Comparison of ENCODE assay signal across 14 cellular contexts in the genomic region with DNA sequence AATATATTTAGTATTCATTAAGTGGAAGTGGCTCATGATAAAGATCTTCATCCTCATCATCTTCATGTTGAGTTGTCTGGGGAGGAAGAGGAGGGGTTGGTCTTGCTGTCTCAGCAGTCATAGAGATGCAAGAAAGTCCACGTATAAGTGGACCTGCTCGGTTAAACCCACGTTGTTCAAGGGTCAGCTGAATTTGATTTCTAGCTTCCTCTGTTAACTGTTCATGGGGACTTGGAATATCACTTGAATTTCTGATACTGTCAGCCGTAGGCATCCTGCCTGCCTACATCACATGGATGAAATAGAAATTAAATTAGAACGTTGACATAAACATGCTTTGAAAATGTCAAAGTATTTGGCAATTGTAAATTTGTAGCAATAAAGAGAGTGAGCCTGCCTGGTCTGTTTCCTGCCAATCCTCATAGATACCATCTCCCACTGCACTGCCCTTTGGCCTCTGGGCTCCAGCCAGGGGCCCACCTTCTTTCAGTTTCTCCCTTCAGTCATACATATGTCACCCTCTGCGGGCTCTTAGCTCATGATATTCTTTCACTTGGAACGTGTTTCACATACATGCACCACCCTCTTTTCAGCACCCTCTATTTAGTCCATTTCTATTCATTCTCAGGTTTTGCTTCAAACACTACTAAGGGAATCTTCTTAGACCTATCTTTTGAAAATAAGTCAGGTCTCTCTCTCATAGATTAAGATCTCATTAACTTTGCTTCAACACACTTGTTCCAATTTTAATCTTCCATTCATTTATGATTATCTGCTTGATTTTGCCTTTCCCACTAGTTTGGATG.
"Had no signal": no experiment of that assay in that cellular context is flagged by ENCODE, and none has a peak within 500 bp of the region (broad histone marks: within the 10 kb centered on the region; RNA-seq: fewer than 3 reads in every experiment).

No MANE protein-coding gene starts in this region.

- ATAC-seq: naive thymus-derived CD8-positive, alpha-beta T cell; pancreas had no signal

- H3K9me3 ChIP-seq: pancreas, tibial nerve, vagina had no signal

- H3K4me3 ChIP-seq: left ventricle myocardium inferior, pancreas, tibial nerve, vagina had no signal

- H3K27me3 ChIP-seq: brain microvascular endothelial cell, pancreas, tibial nerve, vagina had no signal

- H3K4me1 ChIP-seq: left ventricle myocardium inferior, pancreas, tibial nerve, vagina had no signal

- H3K27ac ChIP-seq: brain microvascular endothelial cell, left ventricle myocardium inferior, pancreas, tibial nerve, vagina had no signal

- FAIRE-seq: frontal cortex, pancreas had no signal

- DNase-seq: activated CD4-positive, alpha-beta T cell treated with anti-CD3 and anti-CD28 coated beads, Interleukin-2, amount 10 ng/mL, durations not matched to agents 7 days and 5 days; activated naive CD8-positive, alpha-beta T cell treated with anti-CD3 and anti-CD28 coated beads for 36 hours; brain microvascular endothelial cell; head of caudate nucleus; immature natural killer cell; left ventricle myocardium inferior; naive thymus-derived CD8-positive, alpha-beta T cell; stimulated activated CD4-positive, alpha-beta T cell treated with anti-CD3 and anti-CD28 coated beads, Interleukin-15, amount 100 ng/mL, for 24 hours; stimulated activated CD4-positive, alpha-beta T cell treated with anti-CD3 and anti-CD28 coated beads, Interleukin-4, amount 100 ng/mL, for 1 hour; stimulated activated naive CD4-positive, alpha-beta T cell had no signal

- H3K36me3 ChIP-seq: brain microvascular endothelial cell, left ventricle myocardium inferior, pancreas, tibial nerve, vagina had no signal
